ENCODE assay signal across 8 cellular contexts in genomic region chr4:139734201-139734874, GRCh38.
DNase-seq lines count a peak whose midpoint lies in the region; ATAC-seq and TF ChIP-seq lines count a peak whose summit lies in the region.

No MANE protein-coding gene starts in this region.

- peak overlapping the region; percentile 34 to 66 (median 59) for H3K4me3 ChIP-seq in heart right ventricle

- H3K36me3 Mint-ChIP-seq in activated naive CD4-positive, alpha-beta T cell treated with anti-CD3 and anti-CD28 coated beads for 36 hours (ENCODE audit: low read depth) = no peaks in the 10 kb centered on the region
- H3K36me3 Mint-ChIP-seq in activated naive CD4-positive, alpha-beta T cell treated with anti-CD3 and anti-CD28 coated beads, Interleukin-2, amount 50 U/mL, for 72 hours = no peaks in the 10 kb centered on the region
- no peaks in the 10 kb centered on the region for H3K36me3 Mint-ChIP-seq in activated T-helper 2 cell treated with anti-CD3 and anti-CD28 coated beads, Interferon-gamma antibody, Interleukin-2, Interleukin-4, amounts not matched to agents 10 μg/mL and 5 μg/mL and 100 μg/mL, durations not matched to agents 14 hours and 24 hours and 36 hours (ENCODE audit: low read depth)

- peak overlapping the region in 9 of 10 donors; percentile 78 to 93 (median 87) for H3K27ac ChIP-seq in heart right ventricle

- CTCF ChIA-PET in activated naive CD4-positive, alpha-beta T cell treated with anti-CD3 and anti-CD28 coated beads for 36 hours (lab: Charles Lee) = interaction anchor here (0.6 to 1.4 kb wide), 10 partner anchors 77 to 626 kb away, joined by 3 to 8 read pairs (median 3); no protein-coding TSS in a partner anchor

- no peak for ATAC-seq in activated naive CD4-positive, alpha-beta T cell treated with anti-CD3 and anti-CD28 coated beads, Interleukin-2, amount 50 U/mL, for 72 hours
- ATAC-seq in heart right ventricle (peak in 7 of 8 donors; percentile 1 to 26 (median 7)), HG03432 (IDR thresholded peaks at IDR 0.05; ENCODE audit: unreplicated experiment) (no peak)

- peaks cover 8 to 62% (median 44%) of the 10 kb centered on the region in 9 donors for H3K4me1 ChIP-seq in heart right ventricle

- in situ Hi-C loops in KBM-7 (cut with MboI; ENCODE audit: low pct_unique_long_range_greater_than_20kb, low sequenced_read_pairs) = no loop called here

- DNase-seq in activated naive CD4-positive, alpha-beta T cell treated with anti-CD3 and anti-CD28 coated beads for 36 hours = no peak
- no peak for DNase-seq in activated naive CD4-positive, alpha-beta T cell treated with anti-CD3 and anti-CD28 coated beads, Interleukin-2, amount 50 U/mL, for 72 hours (ENCODE audit: low spot score in 2 of 2)
- no peak for DNase-seq in activated T-helper 2 cell treated with anti-CD3 and anti-CD28 coated beads, Interferon-gamma antibody, Interleukin-2, Interleukin-4, amounts not matched to agents 10 μg/mL and 5 μg/mL and 100 μg/mL, durations not matched to agents 14 hours and 24 hours and 36 hours (ENCODE audit: low spot score)
- no peak for DNase-seq in heart right ventricle
- peak; percentile 72 for DNase-seq in renal cortical epithelial cell (ENCODE audit: low read depth)
- no peak for DNase-seq in NCI-H526 treated with DMSO at 0.1 percent for 48 hours (lab: John Stamatoyannopoulos, UW)
- no peak for DNase-seq in KBM-7

- H3K9me3 Mint-ChIP-seq in activated naive CD4-positive, alpha-beta T cell treated with anti-CD3 and anti-CD28 coated beads for 36 hours = no peaks in the 10 kb centered on the region
- H3K9me3 Mint-ChIP-seq in activated naive CD4-positive, alpha-beta T cell treated with anti-CD3 and anti-CD28 coated beads, Interleukin-2, amount 50 U/mL, for 72 hours = no peaks in the 10 kb centered on the region
- no peaks in the 10 kb centered on the region for H3K9me3 Mint-ChIP-seq in activated T-helper 2 cell treated with anti-CD3 and anti-CD28 coated beads, Interferon-gamma antibody, Interleukin-2, Interleukin-4, amounts not matched to agents 10 μg/mL and 5 μg/mL and 100 μg/mL, durations not matched to agents 14 hours and 24 hours and 36 hours

- H3K4me3 Mint-ChIP-seq in activated naive CD4-positive, alpha-beta T cell treated with anti-CD3 and anti-CD28 coated beads for 36 hours = peak overlapping the region; percentile 61
- H3K4me3 Mint-ChIP-seq in activated T-helper 2 cell treated with anti-CD3 and anti-CD28 coated beads, Interferon-gamma antibody, Interleukin-2, Interleukin-4, amounts not matched to agents 10 μg/mL and 5 μg/mL and 100 μg/mL, durations not matched to agents 14 hours and 24 hours and 36 hours (ENCODE audit: low read depth) = peak overlapping the region; percentile 49

- WGBS in heart right ventricle, 2 donors = 9 to 10% methylated on average over 14 of the region's 14 CpGs

- H3K9me3 ChIP-seq in heart right ventricle = no peaks in the 10 kb centered on the region

- intact Hi-C loops in activated naive CD4-positive, alpha-beta T cell treated with anti-CD3 and anti-CD28 coated beads for 36 hours (cut with micrococcal nuclease) = loop anchor here (1.0 to 10.0 kb wide), 5 partner anchors 79 to 1120 kb away; no protein-coding TSS in a partner anchor
- intact Hi-C loops in activated T-helper 2 cell treated with anti-CD3 and anti-CD28 coated beads, Interferon-gamma antibody, Interleukin-2, Interleukin-4, amounts not matched to agents 10 μg/mL and 5 μg/mL and 100 μg/mL, durations not matched to agents 14 hours and 24 hours and 36 hours (cut with micrococcal nuclease) = loop anchor here (2.0 to 10.0 kb wide), 4 partner anchors 316 to 630 kb away; no protein-coding TSS in a partner anchor
- intact Hi-C loops in heart right ventricle (cut with DNase I) = loop anchor here (1.0 to 10.0 kb wide), 19 partner anchors 72 to 593 kb away; partner anchors contain the start of gene MAML3 (in 1 of the 10)

- no peaks in the 10 kb centered on the region for H3K27me3 ChIP-seq in heart right ventricle

- peaks cover 0 to 10% (median 0%) of the 10 kb centered on the region in 9 donors for H3K36me3 ChIP-seq in heart right ventricle

- peaks cover 29% of the 10 kb centered on the region for H3K27me3 Mint-ChIP-seq in activated naive CD4-positive, alpha-beta T cell treated with anti-CD3 and anti-CD28 coated beads for 36 hours (ENCODE audit: low read depth)
- peaks cover 54% of the 10 kb centered on the region for H3K27me3 Mint-ChIP-seq in activated T-helper 2 cell treated with anti-CD3 and anti-CD28 coated beads, Interferon-gamma antibody, Interleukin-2, Interleukin-4, amounts not matched to agents 10 μg/mL and 5 μg/mL and 100 μg/mL, durations not matched to agents 14 hours and 24 hours and 36 hours (ENCODE audit: low read depth)

- TF ChIP-seq CTCF in heart right ventricle (IDR thresholded peaks at IDR 0.05) = no peak

- H3K4me1 Mint-ChIP-seq in activated naive CD4-positive, alpha-beta T cell treated with anti-CD3 and anti-CD28 coated beads for 36 hours (ENCODE audit: low read depth) = peaks cover 22% of the 10 kb centered on the region
- peaks cover 11% of the 10 kb centered on the region for H3K4me1 Mint-ChIP-seq in activated T-helper 2 cell treated with anti-CD3 and anti-CD28 coated beads, Interferon-gamma antibody, Interleukin-2, Interleukin-4, amounts not matched to agents 10 μg/mL and 5 μg/mL and 100 μg/mL, durations not matched to agents 14 hours and 24 hours and 36 hours (ENCODE audit: low read depth)

- no peak overlapping the region for H3K27ac Mint-ChIP-seq in activated naive CD4-positive, alpha-beta T cell treated with anti-CD3 and anti-CD28 coated beads for 36 hours
- H3K27ac Mint-ChIP-seq in activated naive CD4-positive, alpha-beta T cell treated with anti-CD3 and anti-CD28 coated beads, Interleukin-2, amount 50 U/mL, for 72 hours = no peak overlapping the region
- no peak overlapping the region for H3K27ac Mint-ChIP-seq in activated T-helper 2 cell treated with anti-CD3 and anti-CD28 coated beads, Interferon-gamma antibody, Interleukin-2, Interleukin-4, amounts not matched to agents 10 μg/mL and 5 μg/mL and 100 μg/mL, durations not matched to agents 14 hours and 24 hours and 36 hours

Comparison
In these comparisons a context has a peak if more than half of its experiments do, and no peak if none do; other contexts are left out.
1. ATAC-seq: peak in heart right ventricle (7 of 8); none in activated naive CD4-positive, alpha-beta T cell treated with anti-CD3 and anti-CD28 coated beads, Interleukin-2, amount 50 U/mL, for 72 hours (0 of 2) and HG03432 (single experiment).